In genomic region chr11:33801821-33802413, GRCh38 we compare ENCODE assay signal across 9 cellular contexts. TPM values are rescaled to one million over a fixed set of nuclear protein-coding genes. Genes with fewer than 3 reads are reported as not detected.
A peak's percentile ranks its signal among the peaks of the same experiment; 100 is the strongest.
DNase-seq lines count a peak whose midpoint lies in the region; ATAC-seq and TF ChIP-seq lines count a peak whose summit lies in the region.
"Had no signal": no experiment of that assay in that cellular context is flagged by ENCODE, and none has a peak within 500 bp of the region (broad histone marks: within the 10 kb centered on the region; RNA-seq: fewer than 3 reads in every experiment).

No MANE protein-coding gene starts in this region.

- intact Hi-C loops in ascending aorta (cut with DNase I), result no loop called here

- ATAC-seq in esophagus mucosa (no peak), HG02840 (IDR thresholded peaks at IDR 0.05; ENCODE audit: low FRiP score, unreplicated experiment) (no peak)

- H3K27me3 ChIP-seq in WERI-Rb-1 (ENCODE audit: insufficient read depth, low read depth, severe bottlenecking), result no peaks in the 10 kb centered on the region
- peaks cover 34% of the 10 kb centered on the region for H3K27me3 ChIP-seq in iPS-18a (ENCODE audit: control insufficient read depth, insufficient read depth, low read length)
- H3K27me3 ChIP-seq in subcutaneous abdominal adipose tissue (ENCODE audit: control insufficient read depth in 5 of 5, insufficient read depth in 4 of 5, low read length in 5 of 5), result peaks cover 3 to 30% (median 22%) of the 10 kb centered on the region in 5 donors
- peaks cover 6% of the 10 kb centered on the region for H3K27me3 ChIP-seq in ascending aorta
- H3K27me3 ChIP-seq: body of pancreas had no signal

- H3K4me3 ChIP-seq in WERI-Rb-1 (ENCODE audit: low read depth, low read length) (peak overlapping the region; percentile 59), iPS-18a (ENCODE audit: low read length) (peak overlapping the region; percentile 70), subcutaneous abdominal adipose tissue (ENCODE audit: low read depth in 1 of 5, low read length in 5 of 5) (peak overlapping the region in 4 of 5 donors; percentile 29 to 56 (median 36)), ascending aorta (peak overlapping the region in 1 of 2 donors; percentile 44)
- H3K4me3 ChIP-seq: body of pancreas had no signal

- no peaks in the 10 kb centered on the region for H3K36me3 ChIP-seq in WERI-Rb-1
- no peaks in the 10 kb centered on the region for H3K36me3 ChIP-seq in iPS-18a (ENCODE audit: control insufficient read depth, low read depth, low read length)
- H3K36me3 ChIP-seq in subcutaneous abdominal adipose tissue (ENCODE audit: control insufficient read depth in 5 of 5, insufficient read depth in 5 of 5, low read length in 5 of 5), result no peaks in the 10 kb centered on the region
- no peaks in the 10 kb centered on the region for H3K36me3 ChIP-seq in ascending aorta

- H3K9ac ChIP-seq in iPS-18a (ENCODE audit: low read length) (peak overlapping the region; percentile 35), subcutaneous abdominal adipose tissue (ENCODE audit: low read length in 5 of 5) (no peak overlapping the region)

- TF ChIP-seq CTCF in WERI-Rb-1 (IDR thresholded peaks at IDR 0.05; ENCODE audit: low read depth, low read length) (no peak), ascending aorta (IDR thresholded peaks at IDR 0.05) (no peak)

- H3K4me1 ChIP-seq in iPS-18a (ENCODE audit: control insufficient read depth, low read depth, low read length), result peaks cover 3% of the 10 kb centered on the region
- peaks cover 5 to 11% (median 8%) of the 10 kb centered on the region in 5 donors for H3K4me1 ChIP-seq in subcutaneous abdominal adipose tissue (ENCODE audit: control insufficient read depth in 5 of 5, insufficient read depth in 5 of 5, low read length in 5 of 5)
- peaks cover 0 to 6% of the 10 kb centered on the region in 2 donors for H3K4me1 ChIP-seq in ascending aorta

- no peaks in the 10 kb centered on the region for H3K9me3 ChIP-seq in WERI-Rb-1 (ENCODE audit: severe bottlenecking)
- no peaks in the 10 kb centered on the region for H3K9me3 ChIP-seq in iPS-18a (ENCODE audit: control insufficient read depth, low read depth, low read length)
- no peaks in the 10 kb centered on the region for H3K9me3 ChIP-seq in subcutaneous abdominal adipose tissue (ENCODE audit: control insufficient read depth in 5 of 5, low read length in 5 of 5)
- no peaks in the 10 kb centered on the region for H3K9me3 ChIP-seq in ascending aorta
- H3K9me3 ChIP-seq: body of pancreas had no signal

- DNase-seq in NCI-H1417 (lab: John Stamatoyannopoulos, UW) (peak in 2 of 3 experiments; percentile 71), NCI-H1417 treated with DMSO at 0.1 percent for 48 hours (lab: John Stamatoyannopoulos, UW) (no peak), WERI-Rb-1 (peak; percentile 25), ascending aorta (ENCODE audit: low spot score in 2 of 2) (no peak)

- peak overlapping the region; percentile 72 for H3K27ac ChIP-seq in WERI-Rb-1
- H3K27ac ChIP-seq in iPS-18a (ENCODE audit: low read length), result no peak overlapping the region
- H3K27ac ChIP-seq in subcutaneous abdominal adipose tissue (ENCODE audit: low read depth, low read length), result no peak overlapping the region
- no peak overlapping the region for H3K27ac ChIP-seq in ascending aorta

RNA-seq across cellular contexts. Expression of gene FBXO3, which starts 27.6 kb away (rescaled TPM):
- total RNA-seq in ascending aorta, result 11.8 TPM
- total RNA-seq in esophagus mucosa, result 23.8 TPM

Comparison
In these comparisons a context has a peak if more than half of its experiments do, and no peak if none do; other contexts are left out.
1. DNase-seq: peak in NCI-H1417 (2 of 3) and WERI-Rb-1 (single experiment); none in NCI-H1417 treated with DMSO at 0.1 percent for 48 hours (single experiment) and ascending aorta (0 of 2).